ENCODE assay signal across 8 cellular contexts in genomic region chr12:569803-570236, GRCh38.
DNase-seq lines count a peak whose midpoint lies in the region; ATAC-seq and TF ChIP-seq lines count a peak whose summit lies in the region.

No MANE protein-coding gene starts in this region.

- peak overlapping the region; percentile 84 for H2AFZ ChIP-seq in ACC112 (ENCODE audit: low read length, unreplicated experiment)

- peak overlapping the region; percentile 86 for H3K4me3 ChIP-seq in ACC112 (ENCODE audit: low read depth, low read length)
- H3K4me3 ChIP-seq in testis = peak overlapping the region; percentile 51 to 64

- TF ChIP-seq POLR2A in testis (IDR thresholded peaks at IDR 0.05) = no peak

- H3K27ac Mint-ChIP-seq in activated naive CD8-positive, alpha-beta T cell = no peak overlapping the region
- H3K27ac Mint-ChIP-seq in osteocyte (ENCODE audit: unreplicated experiment) = peak overlapping the region; percentile 89

- H3K9me3 Mint-ChIP-seq in activated naive CD8-positive, alpha-beta T cell (ENCODE audit: low read depth) = no peaks in the 10 kb centered on the region
- no peaks in the 10 kb centered on the region for H3K9me3 Mint-ChIP-seq in osteocyte (ENCODE audit: unreplicated experiment)

- H3K27me3 ChIP-seq in ACC112 (ENCODE audit: insufficient read depth, low read length) = no peaks in the 10 kb centered on the region
- no peaks in the 10 kb centered on the region for H3K27me3 ChIP-seq in testis

- peak; percentile 68 for ATAC-seq in GM18909 (IDR thresholded peaks at IDR 0.05; ENCODE audit: poor library complexity, unreplicated experiment)

- intact Hi-C loops in head of caudate nucleus (cut with DNase I) (loop anchor here (2.0 kb wide), 1 partner anchor 379 kb away; the partner anchor contains the start of gene RAD52), testis (cut with DNase I; ENCODE audit: low total_unique reads) (loop anchor here (2.0 to 10.0 kb wide), 3 partner anchors 75 to 381 kb away; no protein-coding TSS in a partner anchor)

- TF ChIP-seq CTCF in LNCAP (IDR thresholded peaks at IDR 0.05) = peak; percentile 92
- TF ChIP-seq CTCF in osteocyte (IDR thresholded peaks at IDR 0.05) = peak; percentile 99
- peak; percentile 90 to 95 (median 90) for TF ChIP-seq CTCF in testis (IDR thresholded peaks at IDR 0.05)

- no peaks in the 10 kb centered on the region for H3K36me3 Mint-ChIP-seq in activated naive CD8-positive, alpha-beta T cell
- H3K36me3 Mint-ChIP-seq in osteocyte (ENCODE audit: unreplicated experiment) = peaks cover 2% of the 10 kb centered on the region

- H3K4me3 Mint-ChIP-seq in activated naive CD8-positive, alpha-beta T cell = peak overlapping the region; percentile 76
- H3K4me3 Mint-ChIP-seq in osteocyte (ENCODE audit: unreplicated experiment) = peak overlapping the region; percentile 82

- H3K36me3 ChIP-seq in ACC112 (ENCODE audit: insufficient read depth, low read length) (no peaks in the 10 kb centered on the region), testis (ENCODE audit: low read depth, missing control alignments) (no peaks in the 10 kb centered on the region)

- H3K79me2 ChIP-seq in ACC112 (ENCODE audit: control insufficient read depth, insufficient read depth, low read length, unreplicated experiment) = no peaks in the 10 kb centered on the region

- peaks cover 22% of the 10 kb centered on the region for H3K4me1 ChIP-seq in ACC112 (ENCODE audit: control insufficient read depth, insufficient read depth, low read length, unreplicated experiment)
- H3K4me1 ChIP-seq in testis = peaks cover 34% of the 10 kb centered on the region

- peaks cover 55% of the 10 kb centered on the region for H3K4me1 Mint-ChIP-seq in activated naive CD8-positive, alpha-beta T cell (ENCODE audit: low read depth)
- H3K4me1 Mint-ChIP-seq in osteocyte (ENCODE audit: unreplicated experiment) = peaks cover 30% of the 10 kb centered on the region

- no peaks in the 10 kb centered on the region for H3K9me3 ChIP-seq in testis

- H3K27ac ChIP-seq in ACC112 (ENCODE audit: low read depth, low read length) (peak overlapping the region; percentile 90), testis (peak overlapping the region; percentile 77 to 87)

- peak; percentile 18 for DNase-seq in SKM-1 treated with dmso at 0.1 percent for 144 hours (lab: John Stamatoyannopoulos, UW; ENCODE audit: unreplicated experiment)
- DNase-seq in head of caudate nucleus = peak; percentile 72 to 95 (median 88)
- DNase-seq in osteocyte (ENCODE audit: extremely low spot score, unreplicated experiment) = peak; percentile 97
- peak; percentile 92 for DNase-seq in testis

- 0% methylated on average over 27 to 39 of the region's 39 CpGs for WGBS in testis, 2 donors

- no peaks in the 10 kb centered on the region for H3K27me3 Mint-ChIP-seq in activated naive CD8-positive, alpha-beta T cell
- no peaks in the 10 kb centered on the region for H3K27me3 Mint-ChIP-seq in osteocyte (ENCODE audit: unreplicated experiment)

Comparison
In these comparisons a context has a peak if more than half of its experiments do, and no peak if none do; other contexts are left out.
1. Peak in every context shown above with its lines: DNase-seq, ATAC-seq, H3K4me3 ChIP-seq and H3K27ac ChIP-seq.
2. DNase-seq: peak in every context shown above with its lines; median percentile 97 in osteocyte; 92 in testis; 88 in head of caudate nucleus; 18 in SKM-1 treated with dmso at 0.1 percent for 144 hours.